14 cellular contexts compared by ENCODE assay signal in genomic region chr10:77357611-77358010, GRCh38.
DNase-seq lines count a peak whose midpoint lies in the region; FAIRE-seq and TF ChIP-seq lines count a peak whose summit lies in the region.
"Had no signal": no experiment of that assay in that cellular context is flagged by ENCODE, and none has a peak within 500 bp of the region (broad histone marks: within the 10 kb centered on the region; RNA-seq: fewer than 3 reads in every experiment).

No MANE protein-coding gene starts in this region.

- intact Hi-C loops in activated naive CD4-positive, alpha-beta T cell treated with anti-CD3 and anti-CD28 coated beads for 36 hours (cut with micrococcal nuclease), result no loop called here

- no peaks in the 10 kb centered on the region for H3K4me1 Mint-ChIP-seq in activated naive CD4-positive, alpha-beta T cell treated with anti-CD3 and anti-CD28 coated beads for 36 hours (ENCODE audit: low read depth)

- 16 to 32% methylated on average over 2 of the region's 2 CpGs for WGBS in GM23248 (ENCODE audit: low coverage in 1 of 2, low lambda C conversion rate in 2 of 2, missing lambda C conversion rate in 2 of 2), 2 experiments

- no peaks in the 10 kb centered on the region for H4K20me1 ChIP-seq in GM23248 (ENCODE audit: insufficient read depth)

- no peak overlapping the region for H2AFZ ChIP-seq in GM23248

- H3K4me3 Mint-ChIP-seq in activated naive CD4-positive, alpha-beta T cell treated with anti-CD3 and anti-CD28 coated beads for 36 hours, result no peak overlapping the region
- H3K4me3 Mint-ChIP-seq: T-helper 1 cell treated with Interleukin-12 subunit alpha and Interleukin-12 subunit beta and Interleukin-4 antibody, amounts not matched to agents 30 μg/mL and 1 μg/mL, for 36 hours had no signal

- no peaks in the 10 kb centered on the region for H3K79me2 ChIP-seq in GM23248 (ENCODE audit: insufficient read depth)

- DNase-seq in GM23248 (peak; percentile 88), adipocyte (ENCODE audit: low read depth) (peak; percentile 79), foreskin fibroblast (peak; percentile 48 to 80), urothelium cell line (ENCODE audit: low spot score) (peak; percentile 60), mesenteric fat pad (ENCODE audit: low spot score) (no peak), NCI-H2029 treated with DMSO at 0.1 percent for 48 hours (lab: John Stamatoyannopoulos, UW) (no peak)
- DNase-seq in activated naive CD4-positive, alpha-beta T cell treated with anti-CD3 and anti-CD28 coated beads for 36 hours, result no peak
- DNase-seq: activated CD4-positive, alpha-beta T cell treated with anti-CD3 and anti-CD28 coated beads, Interleukin-2, amount 50 U/mL, for 4 hours; heart right ventricle; NCI-H187 treated with DMSO at 0.1 percent for 48 hours; nucleus accumbens; stimulated activated CD4-positive, alpha-beta T cell treated with anti-CD3 and anti-CD28 coated beads, Interleukin-4, amount 100 ng/mL, for 1 hour; stimulated activated naive CD8-positive, alpha-beta T cell treated with anti-CD3 and anti-CD28 coated beads, Interleukin-15, Interleukin-2, amounts not matched to agents 100 U/mL and 50 U/mL, for 24 hours had no signal

- H3K4me2 ChIP-seq in GM23248 (ENCODE audit: unreplicated experiment), result peak overlapping the region; percentile 39

- H3K9ac ChIP-seq in GM23248 (peak overlapping the region; percentile 56), adipocyte (ENCODE audit: low read length) (peak overlapping the region; percentile 16)

- CTCF ChIA-PET in activated naive CD4-positive, alpha-beta T cell treated with anti-CD3 and anti-CD28 coated beads for 36 hours (lab: Charles Lee), result no interaction called here

- H3K9me3 ChIP-seq in GM23248 (ENCODE audit: low read depth), result no peaks in the 10 kb centered on the region
- no peaks in the 10 kb centered on the region for H3K9me3 ChIP-seq in adipocyte (ENCODE audit: control insufficient read depth, low read length)
- H3K9me3 ChIP-seq: heart right ventricle had no signal

- H3K27me3 Mint-ChIP-seq in activated naive CD4-positive, alpha-beta T cell treated with anti-CD3 and anti-CD28 coated beads for 36 hours (ENCODE audit: low read depth), result no peaks in the 10 kb centered on the region

- H3K4me3 ChIP-seq in GM23248 (no peak overlapping the region), adipocyte (ENCODE audit: low read length) (no peak overlapping the region), foreskin fibroblast (ENCODE audit: low read depth in 1 of 2, low read length in 2 of 2) (no peak overlapping the region)
- H3K4me3 ChIP-seq: heart right ventricle had no signal

- no peaks in the 10 kb centered on the region for H3K36me3 ChIP-seq in GM23248 (ENCODE audit: low read depth)
- H3K36me3 ChIP-seq in adipocyte (ENCODE audit: control insufficient read depth, insufficient read depth, low read length, severe bottlenecking), result no peaks in the 10 kb centered on the region
- H3K36me3 ChIP-seq: heart right ventricle had no signal

- H3K4me1 ChIP-seq in GM23248 (ENCODE audit: insufficient read depth) (peaks cover 30% of the 10 kb centered on the region), adipocyte (ENCODE audit: control insufficient read depth, insufficient read depth, low read length) (peaks cover 11% of the 10 kb centered on the region)
- H3K4me1 ChIP-seq: heart right ventricle had no signal

- peaks cover 43% of the 10 kb centered on the region for H3F3A ChIP-seq in GM23248 (ENCODE audit: insufficient read depth)

- FAIRE-seq in urothelium cell line (lab: Jason Lieb, UNC), result no peak

- H3K9me3 Mint-ChIP-seq in activated naive CD4-positive, alpha-beta T cell treated with anti-CD3 and anti-CD28 coated beads for 36 hours, result no peaks in the 10 kb centered on the region
- H3K9me3 Mint-ChIP-seq: T-helper 1 cell treated with Interleukin-12 subunit alpha and Interleukin-12 subunit beta and Interleukin-4 antibody, amounts not matched to agents 30 μg/mL and 1 μg/mL, for 36 hours had no signal

- no peak for TF ChIP-seq CTCF in foreskin fibroblast (IDR thresholded peaks at IDR 0.05; ENCODE audit: low read depth, low read length)

- H3K36me3 Mint-ChIP-seq in activated naive CD4-positive, alpha-beta T cell treated with anti-CD3 and anti-CD28 coated beads for 36 hours (ENCODE audit: low read depth), result no peaks in the 10 kb centered on the region

- H3K27ac Mint-ChIP-seq in activated naive CD4-positive, alpha-beta T cell treated with anti-CD3 and anti-CD28 coated beads for 36 hours, result no peak overlapping the region
- H3K27ac Mint-ChIP-seq: T-helper 1 cell treated with Interleukin-12 subunit alpha and Interleukin-12 subunit beta and Interleukin-4 antibody, amounts not matched to agents 30 μg/mL and 1 μg/mL, for 36 hours had no signal

- H3K27ac ChIP-seq in GM23248, result peak overlapping the region; percentile 82
- H3K27ac ChIP-seq: heart right ventricle had no signal

- in situ Hi-C loops in GM23248 (cut with MboI), result no loop called here

- no peaks in the 10 kb centered on the region for H3K27me3 ChIP-seq in GM23248 (replicated peaks; ENCODE audit: insufficient read depth)
- no peaks in the 10 kb centered on the region for H3K27me3 ChIP-seq in adipocyte (replicated peaks; ENCODE audit: control insufficient read depth, insufficient read depth, low read length)

- H3K9me2 ChIP-seq in GM23248 (ENCODE audit: insufficient read depth), result no peaks in the 10 kb centered on the region

Comparison
In these comparisons a context has a peak if more than half of its experiments do, and no peak if none do; other contexts are left out.
1. DNase-seq: peak in GM23248 (single experiment), adipocyte (single experiment), foreskin fibroblast (2 of 2) and urothelium cell line (single experiment); none in mesenteric fat pad (single experiment), activated naive CD4-positive, alpha-beta T cell treated with anti-CD3 and anti-CD28 coated beads for 36 hours (single experiment) and NCI-H2029 treated with DMSO at 0.1 percent for 48 hours (single experiment).